ENCODE assay signal across 16 cellular contexts in genomic region chr15:49327927-49328326, GRCh38.
DNase-seq lines count a peak whose midpoint lies in the region; ATAC-seq, FAIRE-seq and TF ChIP-seq lines count a peak whose summit lies in the region.
"Had no signal": no experiment of that assay in that cellular context is flagged by ENCODE, and none has a peak within 500 bp of the region (broad histone marks: within the 10 kb centered on the region; RNA-seq: fewer than 3 reads in every experiment).

No MANE protein-coding gene starts in this region.

- no peak overlapping the region for H2BK5ac ChIP-seq in H9 (ENCODE audit: insufficient read length, low read length)

- no peak overlapping the region for H4K5ac ChIP-seq in H9 (ENCODE audit: insufficient read length, low read depth, low read length)

- H3K9ac ChIP-seq in H9 (ENCODE audit: extremely low read depth, insufficient read length, low read length), result no peak overlapping the region

- no peak for TF ChIP-seq CTCF in H9 (conservative IDR thresholded peaks at IDR 0.05)
- TF ChIP-seq CTCF in WTC11 (IDR thresholded peaks at IDR 0.05), result no peak
- no peak for TF ChIP-seq CTCF in left lung (IDR thresholded peaks at IDR 0.05)

- H3K23me2 ChIP-seq in H9 (ENCODE audit: insufficient read length, low read depth, low read length, poor library complexity, severe bottlenecking), result no peaks in the 10 kb centered on the region

- H2BK120ac ChIP-seq in H9 (ENCODE audit: low read depth, low read length, poor library complexity, severe bottlenecking), result no peak overlapping the region

- CTCF ChIA-PET in WTC11 (lab: Charles Lee), result interaction anchor here (1.0 kb wide), 1 partner anchor 549 kb away, joined by 3 read pairs; no protein-coding TSS in a partner anchor

- H3K23ac ChIP-seq in H9 (ENCODE audit: insufficient read length, low read depth, low read length), result no peak overlapping the region

- H3K4me3 Mint-ChIP-seq in H9 (no peak overlapping the region), WTC11 (no peak overlapping the region)
- H3K4me3 Mint-ChIP-seq: B cell; CD4-positive, alpha-beta T cell had no signal

- H4K91ac ChIP-seq in H9 (ENCODE audit: insufficient read length, low read depth, low read length), result no peak overlapping the region

- no peaks in the 10 kb centered on the region for H3K27me3 Mint-ChIP-seq in H9 (ENCODE audit: low read depth)
- no peaks in the 10 kb centered on the region for H3K27me3 Mint-ChIP-seq in WTC11 (ENCODE audit: low read depth)
- H3K27me3 Mint-ChIP-seq: B cell; CD4-positive, alpha-beta T cell had no signal

- H3K4me2 ChIP-seq in H9 (ENCODE audit: insufficient read depth, insufficient read length, low read length), result no peak overlapping the region

- H2AFZ ChIP-seq in H9 (ENCODE audit: low read length), result no peak overlapping the region

- H3K18ac ChIP-seq in H9 (ENCODE audit: insufficient read length, low read depth, low read length), result no peak overlapping the region

- intact Hi-C loops in left lung (cut with DNase I), result no loop called here

- no CpG with 5 or more reads among the region's 4 CpGs for WGBS in H9 (ENCODE audit: extremely low coverage, insufficient read length, low lambda C conversion rate)

- H3K9me3 Mint-ChIP-seq in H9, result no peaks in the 10 kb centered on the region
- H3K9me3 Mint-ChIP-seq in WTC11, result no peaks in the 10 kb centered on the region
- H3K9me3 Mint-ChIP-seq: CD4-positive, alpha-beta T cell had no signal

- POLR2A ChIA-PET in WTC11 (lab: Charles Lee), result interaction anchor here (0.7 kb wide), 1 partner anchor 880 kb away, joined by 4 read pairs; no protein-coding TSS in a partner anchor

- no peaks in the 10 kb centered on the region for H3K27me3 ChIP-seq in H9 (ENCODE audit: insufficient read depth, low read length)
- H3K27me3 ChIP-seq in left lung, result no peaks in the 10 kb centered on the region

- no peak overlapping the region for H3K27ac ChIP-seq in H9 (ENCODE audit: insufficient read length, low read depth, low read length)
- no peak overlapping the region for H3K27ac ChIP-seq in left lung

- H3K36me3 ChIP-seq in left lung, result peaks cover 0 to 7% of the 10 kb centered on the region in 2 donors

- no peak for FAIRE-seq in urothelium cell line (lab: Jason Lieb, UNC)
- FAIRE-seq: A204.1, GM12878, GM18507, K562 had no signal

- H3K4ac ChIP-seq in H9 (ENCODE audit: low read depth, low read length), result no peak overlapping the region

- H3K79me2 ChIP-seq in H9 (ENCODE audit: insufficient read depth, low read length), result no peaks in the 10 kb centered on the region

- no peak overlapping the region for H3K56ac ChIP-seq in H9 (ENCODE audit: insufficient read length, low read depth, low read length)

- no peak overlapping the region for H3T11ph ChIP-seq in H9 (ENCODE audit: low read length)

- peak overlapping the region; percentile 59 for H2BK12ac ChIP-seq in H9 (ENCODE audit: insufficient read length, low read depth, low read length)

- peak overlapping the region; percentile 92 to 97 (median 97) for H3K27ac Mint-ChIP-seq in H9
- peak overlapping the region; percentile 99 for H3K27ac Mint-ChIP-seq in WTC11
- H3K27ac Mint-ChIP-seq: B cell; CD4-positive, alpha-beta T cell had no signal

- H2BK15ac ChIP-seq in H9 (ENCODE audit: low read depth, low read length), result no peak overlapping the region

- H3K4me1 ChIP-seq in H9 (ENCODE audit: insufficient read depth, low read length) (peaks cover 7% of the 10 kb centered on the region; the same call in 1 of the 2 replicates), left lung (no peaks in the 10 kb centered on the region)

- DNase-seq in H9 (no peak), WTC11 (ENCODE audit: low spot score) (no peak), left lung (no peak), urothelium cell line (ENCODE audit: low spot score) (no peak), NCI-H2081 treated with DMSO at 0.1 percent for 48 hours (lab: John Stamatoyannopoulos, UW) (no peak), foreskin melanocyte (no peak)
- DNase-seq: C1 segment of cervical spinal cord; CD4-positive, alpha-beta T cell; DMS79 had no signal

- no peak overlapping the region for H4K8ac ChIP-seq in H9 (replicated peaks; ENCODE audit: insufficient read length, low read depth, low read length)

- no peak overlapping the region for H2AK5ac ChIP-seq in H9 (ENCODE audit: insufficient read length, low read length)

- no peaks in the 10 kb centered on the region for H3K79me1 ChIP-seq in H9 (ENCODE audit: insufficient read depth, low read depth, low read length, poor library complexity, severe bottlenecking)

- no peak for ATAC-seq in WTC11
- ATAC-seq in left lung, result peak; percentile 60
- no peak for ATAC-seq in GM18867 (IDR thresholded peaks at IDR 0.05; ENCODE audit: unreplicated experiment)
- ATAC-seq: GM12878, HCT116, K562 had no signal

- H3K36me3 Mint-ChIP-seq in H9 (ENCODE audit: insufficient read depth in 1 of 3, low read depth in 3 of 3), result peaks cover 0 to 2% (median under 1%) of the 10 kb centered on the region in 3 experiments; a peak in 2 of 7 replicates
- no peaks in the 10 kb centered on the region for H3K36me3 Mint-ChIP-seq in WTC11

- no peak overlapping the region for H2BK20ac ChIP-seq in H9 (ENCODE audit: low read depth, low read length, poor library complexity, severe bottlenecking)

- H3K9me3 ChIP-seq in H9 (ENCODE audit: control insufficient read depth, low read depth, low read length), result no peaks in the 10 kb centered on the region
- H3K9me3 ChIP-seq in left lung, result no peaks in the 10 kb centered on the region

- no peak overlapping the region for H3K4me3 ChIP-seq in left lung
- H3K4me3 ChIP-seq: GM12878, K562 had no signal

- H3K14ac ChIP-seq in H9 (ENCODE audit: insufficient read depth, low read length), result no peak overlapping the region

- H4K20me1 ChIP-seq in H9 (ENCODE audit: control insufficient read depth, insufficient read depth, insufficient read length), result no peaks in the 10 kb centered on the region

- H3K4me1 Mint-ChIP-seq in H9 (peaks cover 48 to 70% of the 10 kb centered on the region in 2 experiments), WTC11 (peaks cover 68% of the 10 kb centered on the region)
- H3K4me1 Mint-ChIP-seq: B cell had no signal

TF ChIP-seq in WTC11, 78 proteins besides CTCF, POLR2A, EP300 and RAD21:
- TF ChIP-seq GRHL2 (CRISPR knock-in tag; IDR thresholded peaks at IDR 0.05; ENCODE audit: insufficient replicate concordance, severe bottlenecking) (no peak), AR (CRISPR knock-in tag; IDR thresholded peaks at IDR 0.05) (no peak), EMX1 (CRISPR knock-in tag; IDR thresholded peaks at IDR 0.05) (no peak), MXD4 (CRISPR knock-in tag; IDR thresholded peaks at IDR 0.05; ENCODE audit: borderline replicate concordance) (no peak), ZBTB21 (CRISPR knock-in tag; IDR thresholded peaks at IDR 0.05; ENCODE audit: borderline replicate concordance) (no peak), NFYB (CRISPR knock-in tag; conservative IDR thresholded peaks at IDR 0.05; ENCODE audit: low read depth) (no peak), SP1 (CRISPR knock-in tag; conservative IDR thresholded peaks at IDR 0.05) (no peak), CBFB (CRISPR knock-in tag; IDR thresholded peaks at IDR 0.05; ENCODE audit: low read depth) (no peak)
